In genomic region chr1:156767101-156767878, GRCh38 we compare ENCODE assay signal across 1 cellular context.
A peak's percentile ranks its signal among the peaks of the same experiment; 100 is the strongest.
TF ChIP-seq lines count a peak whose summit lies in the region.

A gene with protein sequence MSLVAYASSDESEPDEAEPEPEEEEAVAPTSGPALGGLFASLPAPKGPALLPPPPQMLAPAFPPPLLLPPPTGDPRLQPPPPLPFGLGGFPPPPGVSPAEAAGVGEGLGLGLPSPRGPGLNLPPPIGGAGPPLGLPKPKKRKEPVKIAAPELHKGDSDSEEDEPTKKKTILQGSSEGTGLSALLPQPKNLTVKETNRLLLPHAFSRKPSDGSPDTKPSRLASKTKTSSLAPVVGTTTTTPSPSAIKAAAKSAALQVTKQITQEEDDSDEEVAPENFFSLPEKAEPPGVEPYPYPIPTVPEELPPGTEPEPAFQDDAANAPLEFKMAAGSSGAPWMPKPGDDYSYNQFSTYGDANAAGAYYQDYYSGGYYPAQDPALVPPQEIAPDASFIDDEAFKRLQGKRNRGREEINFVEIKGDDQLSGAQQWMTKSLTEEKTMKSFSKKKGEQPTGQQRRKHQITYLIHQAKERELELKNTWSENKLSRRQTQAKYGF (plus strand): TSS chr1:156767535. CDS start chr1:156767772, 237 bp downstream.

TF ChIP-seq in K562, 482 proteins besides CTCF, POLR2A, EP300 and RAD21 (continued from another document and continues in another):
- no peak for TF ChIP-seq PBX2 (CRISPR knock-in tag; IDR thresholded peaks at IDR 0.05; ENCODE audit: low read depth)
- peak; percentile 68; the same call in 1 of the 2 replicates for TF ChIP-seq PBX2 (tag; conservative IDR thresholded peaks at IDR 0.05; ENCODE audit: low read depth)
- peak; percentile 80 for TF ChIP-seq FIP1L1 (IDR thresholded peaks at IDR 0.05; ENCODE audit: low read depth, low read length, poor library complexity, severe bottlenecking)
- peak; percentile 59; the same call in 1 of the 2 replicates for TF ChIP-seq RFX1 (IDR thresholded peaks at IDR 0.05)
- TF ChIP-seq ZNF324 (CRISPR knock-in tag; IDR thresholded peaks at IDR 0.05) = no peak
- peak; percentile 62; the same call in 1 of the 2 replicates for TF ChIP-seq JUND (IDR thresholded peaks at IDR 0.05; ENCODE audit: borderline replicate concordance, low read depth, low read length)
- peak; percentile 66; the same call in 2 of the 3 replicates for TF ChIP-seq JUND (tag; IDR thresholded peaks at IDR 0.05; ENCODE audit: borderline replicate concordance, low read depth, low read length)
- TF ChIP-seq NR2F6 (CRISPR knock-in tag; IDR thresholded peaks at IDR 0.05) = no peak
- TF ChIP-seq ZNF77 (CRISPR knock-in tag; IDR thresholded peaks at IDR 0.05) = no peak
- TF ChIP-seq, protein P1, sequence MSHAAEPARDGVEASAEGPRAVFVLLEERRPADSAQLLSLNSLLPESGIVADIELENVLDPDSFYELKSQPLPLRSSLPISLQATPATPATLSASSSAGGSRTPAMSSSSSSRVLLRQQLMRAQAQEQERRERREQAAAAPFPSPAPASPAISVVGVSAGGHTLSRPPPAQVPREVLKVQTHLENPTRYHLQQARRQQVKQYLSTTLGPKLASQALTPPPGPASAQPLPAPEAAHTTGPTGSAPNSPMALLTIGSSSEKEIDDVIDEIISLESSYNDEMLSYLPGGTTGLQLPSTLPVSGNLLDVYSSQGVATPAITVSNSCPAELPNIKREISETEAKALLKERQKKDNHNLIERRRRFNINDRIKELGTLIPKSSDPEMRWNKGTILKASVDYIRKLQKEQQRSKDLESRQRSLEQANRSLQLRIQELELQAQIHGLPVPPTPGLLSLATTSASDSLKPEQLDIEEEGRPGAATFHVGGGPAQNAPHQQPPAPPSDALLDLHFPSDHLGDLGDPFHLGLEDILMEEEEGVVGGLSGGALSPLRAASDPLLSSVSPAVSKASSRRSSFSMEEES (CRISPR knock-in tag; IDR thresholded peaks at IDR 0.05) = no peak
- peak; percentile 79; the same call in 1 of the 2 replicates for TF ChIP-seq ZBTB1 (CRISPR knock-in tag; IDR thresholded peaks at IDR 0.05; ENCODE audit: borderline replicate concordance, low read depth)
- TF ChIP-seq CEBPZ (IDR thresholded peaks at IDR 0.05; ENCODE audit: borderline replicate concordance, low read depth, low read length) = no peak
- TF ChIP-seq ZNF583 (CRISPR knock-in tag; IDR thresholded peaks at IDR 0.05) = no peak
- TF ChIP-seq USF2 (CRISPR knock-in tag; IDR thresholded peaks at IDR 0.05) = no peak
- TF ChIP-seq XRCC5 (IDR thresholded peaks at IDR 0.05; ENCODE audit: low read depth, low read length) = no peak; the same call in 1 of the 2 replicates
- TF ChIP-seq, protein P2, sequence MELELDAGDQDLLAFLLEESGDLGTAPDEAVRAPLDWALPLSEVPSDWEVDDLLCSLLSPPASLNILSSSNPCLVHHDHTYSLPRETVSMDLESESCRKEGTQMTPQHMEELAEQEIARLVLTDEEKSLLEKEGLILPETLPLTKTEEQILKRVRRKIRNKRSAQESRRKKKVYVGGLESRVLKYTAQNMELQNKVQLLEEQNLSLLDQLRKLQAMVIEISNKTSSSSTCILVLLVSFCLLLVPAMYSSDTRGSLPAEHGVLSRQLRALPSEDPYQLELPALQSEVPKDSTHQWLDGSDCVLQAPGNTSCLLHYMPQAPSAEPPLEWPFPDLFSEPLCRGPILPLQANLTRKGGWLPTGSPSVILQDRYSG (tag; conservative IDR thresholded peaks at IDR 0.05; ENCODE audit: low read depth) = peak; percentile 88
- TF ChIP-seq BRCA1 (IDR thresholded peaks at IDR 0.05) = no peak
- TF ChIP-seq BRCA1 (CRISPR knock-in tag; IDR thresholded peaks at IDR 0.05) = no peak; the same call in 1 of the 2 replicates
- TF ChIP-seq RBM17 (IDR thresholded peaks at IDR 0.05; ENCODE audit: borderline replicate concordance, low read depth, low read length) = no peak
- 0 out of 2 replicates have a peak, but pooled peaks have one; percentile 40 for TF ChIP-seq CTBP1 (IDR thresholded peaks at IDR 0.05; ENCODE audit: borderline replicate concordance)
- TF ChIP-seq IRF2 (CRISPR knock-in tag; IDR thresholded peaks at IDR 0.05) = no peak
- TF ChIP-seq OTX1 (CRISPR knock-in tag; IDR thresholded peaks at IDR 0.05) = no peak
- TF ChIP-seq, protein P3, sequence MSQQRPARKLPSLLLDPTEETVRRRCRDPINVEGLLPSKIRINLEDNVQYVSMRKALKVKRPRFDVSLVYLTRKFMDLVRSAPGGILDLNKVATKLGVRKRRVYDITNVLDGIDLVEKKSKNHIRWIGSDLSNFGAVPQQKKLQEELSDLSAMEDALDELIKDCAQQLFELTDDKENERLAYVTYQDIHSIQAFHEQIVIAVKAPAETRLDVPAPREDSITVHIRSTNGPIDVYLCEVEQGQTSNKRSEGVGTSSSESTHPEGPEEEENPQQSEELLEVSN (IDR thresholded peaks at IDR 0.05; ENCODE audit: borderline replicate concordance in 1 of 2, extremely low read depth in 1 of 2, insufficient read depth in 1 of 2, insufficient read length in 1 of 2, low read depth in 1 of 2, low read length in 1 of 2, poor library complexity in 1 of 2, severe bottlenecking in 1 of 2) = peak in 1 of 2 experiments; percentile 11
- TF ChIP-seq ZNF518B (CRISPR knock-in tag; IDR thresholded peaks at IDR 0.05) = no peak
- TF ChIP-seq DNMT1 (IDR thresholded peaks at IDR 0.05) = no peak
- peak; percentile 98 for TF ChIP-seq ZNF592 (IDR thresholded peaks at IDR 0.05)
- TF ChIP-seq ARID1B (IDR thresholded peaks at IDR 0.05) = no peak; the same call in 1 of the 2 replicates
- no peak for TF ChIP-seq TARDBP (IDR thresholded peaks at IDR 0.05)
- TF ChIP-seq ARHGAP35 (IDR thresholded peaks at IDR 0.05; ENCODE audit: partially characterized antibody) = no peak
- no peak for TF ChIP-seq ZFPM2 (CRISPR knock-in tag; IDR thresholded peaks at IDR 0.05)
- TF ChIP-seq CBX5 (IDR thresholded peaks at IDR 0.05; ENCODE audit: borderline replicate concordance, low read depth) = no peak
- TF ChIP-seq MAFF (IDR thresholded peaks at IDR 0.05; ENCODE audit: low read length) = peak; percentile 29
- no peak for TF ChIP-seq SNRNP70 (optimal IDR thresholded peaks at IDR 0.05; ENCODE audit: low read depth, low read length)
- peak; percentile 96 for TF ChIP-seq ZNF511 (CRISPR knock-in tag; IDR thresholded peaks at IDR 0.05)
- no peak for TF ChIP-seq BRF2 (IDR thresholded peaks at IDR 0.05; ENCODE audit: borderline replicate concordance, insufficient read depth, insufficient read length)
- TF ChIP-seq DACH1 (IDR thresholded peaks at IDR 0.05; ENCODE audit: partially characterized antibody) = no peak
- no peak for TF ChIP-seq ETV1 (tag; conservative IDR thresholded peaks at IDR 0.05; ENCODE audit: low read depth)
